ENCODE assay signal across 12 cellular contexts in genomic region chr7:12643001-12643400, GRCh38.
"Had no signal": no experiment of that assay in that cellular context is flagged by ENCODE, and none has a peak within 500 bp of the region (broad histone marks: within the 10 kb centered on the region; RNA-seq: fewer than 3 reads in every experiment).

No MANE protein-coding gene starts in this region.

- H3K27ac ChIP-seq: left lung, thyroid gland had no signal

- H3K36me3 ChIP-seq: left lung, thyroid gland had no signal

- DNase-seq: activated CD4-positive, alpha-beta T cell treated with anti-CD3 and anti-CD28 coated beads, Interleukin-2, amount 10 ng/mL, durations not matched to agents 7 days and 5 days; activated CD4-positive, CD25-positive, alpha-beta regulatory T cell; activated naive CD4-positive, alpha-beta T cell; activated naive CD8-positive, alpha-beta T cell treated with anti-CD3 and anti-CD28 coated beads, Interleukin-2, amount 10 ng/mL, durations not matched to agents 7 days and 5 days; aorta; hippocampal formation; kidney; left lung; mammary epithelial cell; naive thymus-derived CD4-positive, alpha-beta T cell; stimulated activated CD4-positive, alpha-beta T cell treated with anti-CD3 and anti-CD28 coated beads, Interleukin-2, amount 100 ng/mL, for 48 hours had no signal

- H3K27me3 ChIP-seq: left lung, thyroid gland had no signal

- H3K9me3 ChIP-seq: left lung, thyroid gland had no signal

- H3K4me3 ChIP-seq: left lung, thyroid gland had no signal
